22 cellular contexts compared by ENCODE assay signal in the genomic region with DNA sequence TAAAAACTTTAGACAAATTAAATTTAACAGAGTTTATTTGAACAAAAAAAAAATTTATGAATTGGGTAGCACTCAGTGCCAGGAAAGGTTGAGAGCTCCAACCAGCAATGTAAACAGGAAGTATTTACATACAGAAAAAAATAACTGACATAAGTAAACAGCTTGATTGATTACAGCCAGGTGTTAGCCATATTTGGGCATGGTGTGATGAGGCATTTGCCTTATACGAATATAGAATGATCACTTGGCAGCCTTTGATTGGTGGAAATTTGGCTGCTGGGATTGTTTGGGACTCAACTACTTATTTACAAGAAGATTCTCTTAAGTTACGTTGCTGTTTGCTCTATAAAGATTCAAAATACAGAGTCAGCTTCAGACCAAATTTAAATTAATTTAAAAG.
DNase-seq lines count a peak whose midpoint lies in the region; ATAC-seq, FAIRE-seq and TF ChIP-seq lines count a peak whose summit lies in the region.
"Had no signal": no experiment of that assay in that cellular context is flagged by ENCODE, and none has a peak within 500 bp of the region (broad histone marks: within the 10 kb centered on the region; RNA-seq: fewer than 3 reads in every experiment).

No MANE protein-coding gene starts in this region.

- FAIRE-seq in GM12892 (lab: Jason Lieb, UNC), result no peak
- FAIRE-seq: GM12891, GM18507, HepG2 had no signal

- TF ChIP-seq POLR2A in gastrocnemius medialis (IDR thresholded peaks at IDR 0.05) (no peak), GM12892 (IDR thresholded peaks at IDR 0.05; ENCODE audit: low read depth, low read length) (no peak)

- peak; percentile 32 for DNase-seq in DMS153 (lab: John Stamatoyannopoulos, UW)
- DNase-seq in DMS153 treated with DMSO at 0.1 percent for 48 hours (lab: John Stamatoyannopoulos, UW; ENCODE audit: unreplicated experiment), result no peak
- DNase-seq in DMS53 treated with DMSO at 0.1 percent for 48 hours (lab: John Stamatoyannopoulos, UW; ENCODE audit: unreplicated experiment), result peak; percentile 80
- peak; percentile 42 for DNase-seq in NCI-H1436 treated with DMSO at 0.1 percent for 48 hours (lab: John Stamatoyannopoulos, UW)
- DNase-seq in NCI-H748 treated with DMSO at 0.1 percent for 48 hours (lab: John Stamatoyannopoulos, UW), result peak; percentile 7
- no peak for DNase-seq in hepatic stellate cell (ENCODE audit: low spot score)
- DNase-seq in gastrocnemius medialis, result no peak
- DNase-seq in GM12892 (ENCODE audit: insufficient read length), result no peak
- DNase-seq: 8988T; DMS 273 treated with DMSO at 0.1 percent for 48 hours; EL; GOT3; KBM-7; NCI-H1694 treated with DMSO at 0.1 percent for 48 hours; NCI-H524 treated with DMSO at 0.1 percent for 48 hours; NK-92 treated with Interleukin-12 subunit alpha and Interleukin-12 subunit beta, amount 100 ng/mL, for 24 hours; Peyer's patch; T-helper 1 cell; T-helper 9 cell had no signal

- H3K27ac ChIP-seq in gastrocnemius medialis, result no peak overlapping the region
- H3K27ac ChIP-seq: Peyer's patch had no signal

- intact Hi-C loops in gastrocnemius medialis (cut with DNase I; ENCODE audit: low total_unique reads), result no loop called here

- no peaks in the 10 kb centered on the region for H3K27me3 ChIP-seq in gastrocnemius medialis
- H3K27me3 ChIP-seq: Peyer's patch had no signal

- no peaks in the 10 kb centered on the region for H3K9me3 ChIP-seq in gastrocnemius medialis

- in situ Hi-C loops in gastrocnemius medialis (cut with MboI; ENCODE audit: low sequenced_read_pairs in 4 of 4), result no loop called here

- H3K36me3 ChIP-seq in gastrocnemius medialis, result no peaks in the 10 kb centered on the region
- H3K36me3 ChIP-seq: Peyer's patch had no signal

- no peak for TF ChIP-seq CTCF in gastrocnemius medialis (IDR thresholded peaks at IDR 0.05 in 4 of 5, conservative IDR thresholded peaks at IDR 0.05 in 1 of 5)

- H3K4me3 ChIP-seq in gastrocnemius medialis, result no peak overlapping the region
- H3K4me3 ChIP-seq: Peyer's patch had no signal

- no peak for ATAC-seq in gastrocnemius medialis
- ATAC-seq: HepG2 had no signal

- no peaks in the 10 kb centered on the region for H3K4me1 ChIP-seq in gastrocnemius medialis
- H3K4me1 ChIP-seq: Peyer's patch had no signal

Comparison
In these comparisons a context has a peak if more than half of its experiments do, and no peak if none do; other contexts are left out.
1. DNase-seq: peak in DMS153 (single experiment), DMS53 treated with DMSO at 0.1 percent for 48 hours (single experiment), NCI-H1436 treated with DMSO at 0.1 percent for 48 hours (single experiment) and NCI-H748 treated with DMSO at 0.1 percent for 48 hours (single experiment); none in DMS153 treated with DMSO at 0.1 percent for 48 hours (single experiment), hepatic stellate cell (single experiment), gastrocnemius medialis (0 of 2) and GM12892 (single experiment).